ENCODE assay signal across 8 cellular contexts in genomic region chr16:74605746-74606520, GRCh38. TPM values are rescaled to one million over a fixed set of nuclear protein-coding genes. Genes with fewer than 3 reads are reported as not detected.
DNase-seq lines count a peak whose midpoint lies in the region; ATAC-seq, FAIRE-seq and TF ChIP-seq lines count a peak whose summit lies in the region.

No MANE protein-coding gene starts in this region.

- DNase-seq in DMS 273 (lab: John Stamatoyannopoulos, UW; ENCODE audit: unreplicated experiment) (peak; percentile 76), astrocyte (ENCODE audit: low read depth) (no peak), kidney glomerular epithelial cell (lab: John Stamatoyannopoulos, UW) (peak; percentile 58), SKM-1 treated with dmso at 0.1 percent for 144 hours (lab: John Stamatoyannopoulos, UW; ENCODE audit: unreplicated experiment) (no peak), GM19240 (ENCODE audit: insufficient read length, low spot score) (no peak)
- no peak for DNase-seq in stimulated activated CD4-positive, alpha-beta T cell treated with anti-CD3 and anti-CD28 coated beads, Interleukin-4, amount 100 ng/mL, for 24 hours

- no peak for FAIRE-seq in astrocyte (lab: Jason Lieb, UNC)

- H3K4me3 ChIP-seq in astrocyte (ENCODE audit: insufficient read depth, low read depth, low read length) = peak overlapping the region; percentile 90
- H3K4me3 ChIP-seq in stomach smooth muscle (ENCODE audit: low read length in 2 of 2) = peak overlapping the region; percentile 92 to 97

- H3K9me3 Mint-ChIP-seq in astrocyte (ENCODE audit: unreplicated experiment) = no peaks in the 10 kb centered on the region

- no peaks in the 10 kb centered on the region for H3K36me3 ChIP-seq in astrocyte (ENCODE audit: insufficient read depth, low read length)
- H3K36me3 ChIP-seq in stomach smooth muscle (ENCODE audit: control insufficient read depth in 2 of 2, insufficient read depth in 2 of 2, low read length in 2 of 2) = no peaks in the 10 kb centered on the region

- no peak for TF ChIP-seq CTCF in astrocyte (IDR thresholded peaks at IDR 0.05; ENCODE audit: insufficient read depth, low read depth, low read length)

- H3K27ac ChIP-seq in astrocyte (ENCODE audit: low read depth, low read length) = peak overlapping the region; percentile 89
- peak overlapping the region; percentile 82 for H3K27ac ChIP-seq in stomach smooth muscle (ENCODE audit: low read length)

- H3K27me3 ChIP-seq in astrocyte (ENCODE audit: insufficient read depth, low read length) (no peaks in the 10 kb centered on the region), stomach smooth muscle (ENCODE audit: control insufficient read depth in 1 of 2, insufficient read depth in 2 of 2, low read length in 2 of 2) (no peaks in the 10 kb centered on the region)

- peak overlapping the region; percentile 91 for H3K4me2 ChIP-seq in astrocyte (ENCODE audit: low read length)

- peak overlapping the region; percentile 67 for H3K27ac Mint-ChIP-seq in astrocyte (ENCODE audit: unreplicated experiment)

- H3K4me1 ChIP-seq in astrocyte (ENCODE audit: insufficient read depth, low read length) (peaks cover 20% of the 10 kb centered on the region), stomach smooth muscle (ENCODE audit: control insufficient read depth, insufficient read depth, low read length) (peaks cover 3% of the 10 kb centered on the region)

- peak overlapping the region; percentile 89 for H2AFZ ChIP-seq in astrocyte (ENCODE audit: low read depth, low read length)

- peaks cover 5% of the 10 kb centered on the region for H3K36me3 Mint-ChIP-seq in astrocyte (ENCODE audit: low read depth, unreplicated experiment)

- H3K4me3 Mint-ChIP-seq in astrocyte (ENCODE audit: unreplicated experiment) = peak overlapping the region; percentile 96

- H3K9me3 ChIP-seq in astrocyte (ENCODE audit: insufficient read depth, low read depth, low read length) = no peaks in the 10 kb centered on the region
- no peaks in the 10 kb centered on the region for H3K9me3 ChIP-seq in stomach smooth muscle (ENCODE audit: control insufficient read depth in 2 of 2, low read length in 2 of 2)

- H3K9ac ChIP-seq in astrocyte (ENCODE audit: low read length) (peak overlapping the region; percentile 94), stomach smooth muscle (ENCODE audit: low read length in 2 of 2) (peak overlapping the region; percentile 85 to 93)

- H3K27me3 Mint-ChIP-seq in astrocyte (ENCODE audit: low read depth, unreplicated experiment) = no peaks in the 10 kb centered on the region

- peak; percentile 4 for ATAC-seq in HG03039 (IDR thresholded peaks at IDR 0.05; ENCODE audit: unreplicated experiment)

- H4K20me1 ChIP-seq in astrocyte (ENCODE audit: insufficient read depth, low read length) = peaks cover 53% of the 10 kb centered on the region

- H3K79me2 ChIP-seq in astrocyte (ENCODE audit: insufficient read depth, low read length) = peaks cover 59% of the 10 kb centered on the region

- H3K4me1 Mint-ChIP-seq in astrocyte (ENCODE audit: low read depth, unreplicated experiment) = peaks cover 18% of the 10 kb centered on the region

RNA-seq across cellular contexts. Expression of gene GLG1, which starts 1.0 kb away (rescaled TPM):
- total RNA-seq in astrocyte = 153 and 182 TPM in 2 replicates

Comparison
In these comparisons a context has a peak if more than half of its experiments do, and no peak if none do; other contexts are left out.
1. DNase-seq: peak in DMS 273 (single experiment) and kidney glomerular epithelial cell (single experiment); none in astrocyte (single experiment), SKM-1 treated with dmso at 0.1 percent for 144 hours (single experiment), GM19240 (single experiment) and stimulated activated CD4-positive, alpha-beta T cell treated with anti-CD3 and anti-CD28 coated beads, Interleukin-4, amount 100 ng/mL, for 24 hours (single experiment).